ENCODE assay signal across 8 cellular contexts in the genomic region with DNA sequence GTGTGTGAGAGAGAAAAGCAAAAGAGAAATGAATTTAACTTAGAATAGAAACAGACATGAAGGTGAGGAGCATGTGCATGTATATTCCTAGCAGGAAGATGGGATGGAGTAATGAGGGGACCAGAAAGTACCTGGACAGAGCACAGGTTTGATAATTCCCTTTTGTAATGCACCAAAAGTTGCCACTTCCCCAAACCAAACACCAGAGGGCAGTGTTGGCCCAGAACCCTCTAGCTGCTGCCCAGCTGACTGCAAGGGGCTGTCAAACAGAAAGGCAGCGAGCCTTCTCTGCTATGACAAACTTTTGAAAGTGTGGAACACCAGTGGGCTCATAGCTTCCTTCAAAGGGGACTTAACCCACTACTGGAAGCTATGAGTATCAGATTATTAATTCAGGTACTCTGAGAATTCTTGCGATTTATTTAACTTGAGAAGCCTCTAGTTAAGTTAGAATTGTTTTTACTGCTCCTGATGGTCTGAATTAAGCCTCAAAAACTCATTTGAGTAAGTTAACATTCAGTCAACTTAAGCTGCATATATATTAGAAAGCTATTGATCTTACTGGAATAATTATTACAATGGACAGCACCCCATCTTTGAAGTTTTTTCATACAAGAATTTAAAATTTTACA.
A peak's percentile ranks its signal among the peaks of the same experiment; 100 is the strongest.
DNase-seq lines count a peak whose midpoint lies in the region; ATAC-seq and TF ChIP-seq lines count a peak whose summit lies in the region.

No MANE protein-coding gene starts in this region.

- no peak for TF ChIP-seq POLR2A in testis (IDR thresholded peaks at IDR 0.05)

- intact Hi-C loops in testis (cut with DNase I; ENCODE audit: low total_unique reads), result no loop called here

- 48 to 51% methylated on average over 2 of the region's 2 CpGs for WGBS in testis, 2 donors

- H3K27me3 ChIP-seq in testis, result no peaks in the 10 kb centered on the region

- peak; percentile 87 for TF ChIP-seq CTCF in foreskin fibroblast (IDR thresholded peaks at IDR 0.05; ENCODE audit: low read depth, low read length)
- peak; percentile 73 to 85 (median 79) for TF ChIP-seq CTCF in testis (IDR thresholded peaks at IDR 0.05)

- no peaks in the 10 kb centered on the region for H3K36me3 ChIP-seq in testis (ENCODE audit: low read depth, missing control alignments)

- H3K9me3 ChIP-seq in testis, result no peaks in the 10 kb centered on the region

- no peaks in the 10 kb centered on the region for H3K4me1 ChIP-seq in testis

- H3K27me3 Mint-ChIP-seq in activated T-cell treated with anti-CD3 and anti-CD28 coated beads, Interleukin-2, amount 50 U/mL, for 72 hours (ENCODE audit: low read depth), result no peaks in the 10 kb centered on the region

- H3K9me3 Mint-ChIP-seq in activated T-cell treated with anti-CD3 and anti-CD28 coated beads, Interleukin-2, amount 50 U/mL, for 72 hours, result no peaks in the 10 kb centered on the region

- peak; percentile 68 for DNase-seq in DMS 273 (lab: John Stamatoyannopoulos, UW; ENCODE audit: unreplicated experiment)
- peak; percentile 47 for DNase-seq in OCI-M2 (lab: John Stamatoyannopoulos, UW; ENCODE audit: unreplicated experiment)
- DNase-seq in activated T-cell treated with anti-CD3 and anti-CD28 coated beads, Interleukin-2, amount 50 U/mL, for 72 hours, result peak; percentile 55 to 65
- DNase-seq in foreskin fibroblast, result peak; percentile 36 to 78
- DNase-seq in nucleus accumbens (lab: John Stamatoyannopoulos, UW), result peak in 49 of 56 donors; percentile 2 to 71 (median 23)
- peak; percentile 75 for DNase-seq in testis

- H3K4me1 Mint-ChIP-seq in activated T-cell treated with anti-CD3 and anti-CD28 coated beads, Interleukin-2, amount 50 U/mL, for 72 hours (ENCODE audit: low read depth), result no peaks in the 10 kb centered on the region

- ATAC-seq in GM19463 (IDR thresholded peaks at IDR 0.05; ENCODE audit: unreplicated experiment) (peak; percentile 97), HG03520 (IDR thresholded peaks at IDR 0.05; ENCODE audit: unreplicated experiment) (peak; percentile 95)
- ATAC-seq in activated T-cell treated with anti-CD3 and anti-CD28 coated beads, Interleukin-2, amount 50 U/mL, for 72 hours (replicated peaks in 1 of 2), result peak; percentile 60 to 74

- H3K36me3 Mint-ChIP-seq in activated T-cell treated with anti-CD3 and anti-CD28 coated beads, Interleukin-2, amount 50 U/mL, for 72 hours (ENCODE audit: insufficient read depth in 2 of 2), result no peaks in the 10 kb centered on the region

- H3K4me3 Mint-ChIP-seq in activated T-cell treated with anti-CD3 and anti-CD28 coated beads, Interleukin-2, amount 50 U/mL, for 72 hours, result no peak overlapping the region

- H3K4me3 ChIP-seq in foreskin fibroblast (ENCODE audit: low read depth in 1 of 2, low read length in 2 of 2) (no peak overlapping the region), testis (no peak overlapping the region)

- no peak overlapping the region for H3K27ac ChIP-seq in testis

- no peak overlapping the region for H3K27ac Mint-ChIP-seq in activated T-cell treated with anti-CD3 and anti-CD28 coated beads, Interleukin-2, amount 50 U/mL, for 72 hours

Comparison
In these comparisons a context has a peak if more than half of its experiments do, and no peak if none do; other contexts are left out.
1. DNase-seq: peak in every context shown above with its lines; median percentile 75 in testis; 68 in DMS 273; 60 in activated T-cell treated with anti-CD3 and anti-CD28 coated beads, Interleukin-2, amount 50 U/mL, for 72 hours; 57 in foreskin fibroblast; 47 in OCI-M2; 23 in nucleus accumbens.